In the genomic region with DNA sequence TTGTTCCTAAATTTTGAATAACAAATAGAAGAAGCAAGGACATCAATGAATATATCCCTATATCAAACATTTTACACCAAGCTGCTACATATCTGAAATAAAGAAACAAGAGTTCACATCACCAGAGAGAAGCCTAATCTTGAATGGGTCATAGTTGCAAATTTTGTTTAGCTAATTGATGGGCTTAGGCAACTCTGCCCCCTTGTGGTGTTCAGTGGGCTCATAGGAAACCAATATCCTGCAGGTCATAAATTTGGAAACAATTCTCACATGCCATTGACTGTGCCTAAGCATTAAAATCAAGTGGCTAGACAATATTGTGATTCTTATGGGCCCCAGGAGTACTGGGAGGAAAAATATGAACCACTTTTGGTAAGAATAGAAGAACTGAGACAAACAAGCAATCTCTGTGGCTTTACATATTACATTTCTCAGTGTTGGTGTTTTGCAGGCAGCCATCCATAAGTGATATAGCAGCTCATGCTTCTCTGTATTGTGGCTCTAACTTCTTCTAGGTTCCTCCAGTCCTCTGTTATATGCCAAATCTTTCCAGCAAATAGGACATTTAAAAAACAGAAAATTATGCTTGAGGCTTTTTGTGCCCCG, we compare ENCODE assay signal across 7 cellular contexts.
DNase-seq lines count a peak whose midpoint lies in the region; ATAC-seq and TF ChIP-seq lines count a peak whose summit lies in the region.

No MANE protein-coding gene starts in this region.

- WGBS in stomach, 5 donors = 90 to 96% (median 92%) methylated on average over 1 of the region's 1 CpG

- peak; percentile 70 for ATAC-seq in GM21619 (IDR thresholded peaks at IDR 0.05; ENCODE audit: unreplicated experiment)
- ATAC-seq in GM19324 (IDR thresholded peaks at IDR 0.05; ENCODE audit: low FRiP score, unreplicated experiment) = no peak

- H3K27ac ChIP-seq in stomach = no peak overlapping the region

- no peaks in the 10 kb centered on the region for H3K4me1 ChIP-seq in stomach

- H3K4me3 ChIP-seq in stomach = no peak overlapping the region

- intact Hi-C loops in head of caudate nucleus (cut with DNase I) = loop anchor here (5.0 kb wide), 1 partner anchor 1011 kb away; no protein-coding TSS in a partner anchor
- intact Hi-C loops in stomach (cut with DNase I; ENCODE audit: low total_unique reads) = no loop called here

- no peaks in the 10 kb centered on the region for H3K27me3 ChIP-seq in stomach

- DNase-seq in GDM1 (lab: John Stamatoyannopoulos, UW) (peak; percentile 24), NCI-H1048 (lab: John Stamatoyannopoulos, UW) (peak; percentile 19), SKM-1 treated with dmso at 0.1 percent for 144 hours (lab: John Stamatoyannopoulos, UW; ENCODE audit: unreplicated experiment) (peak; percentile 37), head of caudate nucleus (peak in 40 of 42 donors; percentile 11 to 78 (median 52)), stomach (peak; percentile 54)

- H3K36me3 ChIP-seq in stomach = no peaks in the 10 kb centered on the region

- TF ChIP-seq CTCF in stomach (IDR thresholded peaks at IDR 0.05) = peak in 5 of 7 experiments; percentile 22 to 54 (median 43)

- no peaks in the 10 kb centered on the region for H3K9me3 ChIP-seq in stomach

- TF ChIP-seq EP300 in stomach (IDR thresholded peaks at IDR 0.05) = no peak

- no peak for TF ChIP-seq POLR2A in stomach (IDR thresholded peaks at IDR 0.05)
